ENCODE assay signal across 1 cellular context in genomic region chrX:129771266-129771995, GRCh38.
TF ChIP-seq lines count a peak whose summit lies in the region.

No MANE protein-coding gene starts in this region.

TF ChIP-seq in GM23338, 12 proteins besides CTCF, POLR2A, EP300 and RAD21 (continued from another document):
- TF ChIP-seq, protein P1, sequence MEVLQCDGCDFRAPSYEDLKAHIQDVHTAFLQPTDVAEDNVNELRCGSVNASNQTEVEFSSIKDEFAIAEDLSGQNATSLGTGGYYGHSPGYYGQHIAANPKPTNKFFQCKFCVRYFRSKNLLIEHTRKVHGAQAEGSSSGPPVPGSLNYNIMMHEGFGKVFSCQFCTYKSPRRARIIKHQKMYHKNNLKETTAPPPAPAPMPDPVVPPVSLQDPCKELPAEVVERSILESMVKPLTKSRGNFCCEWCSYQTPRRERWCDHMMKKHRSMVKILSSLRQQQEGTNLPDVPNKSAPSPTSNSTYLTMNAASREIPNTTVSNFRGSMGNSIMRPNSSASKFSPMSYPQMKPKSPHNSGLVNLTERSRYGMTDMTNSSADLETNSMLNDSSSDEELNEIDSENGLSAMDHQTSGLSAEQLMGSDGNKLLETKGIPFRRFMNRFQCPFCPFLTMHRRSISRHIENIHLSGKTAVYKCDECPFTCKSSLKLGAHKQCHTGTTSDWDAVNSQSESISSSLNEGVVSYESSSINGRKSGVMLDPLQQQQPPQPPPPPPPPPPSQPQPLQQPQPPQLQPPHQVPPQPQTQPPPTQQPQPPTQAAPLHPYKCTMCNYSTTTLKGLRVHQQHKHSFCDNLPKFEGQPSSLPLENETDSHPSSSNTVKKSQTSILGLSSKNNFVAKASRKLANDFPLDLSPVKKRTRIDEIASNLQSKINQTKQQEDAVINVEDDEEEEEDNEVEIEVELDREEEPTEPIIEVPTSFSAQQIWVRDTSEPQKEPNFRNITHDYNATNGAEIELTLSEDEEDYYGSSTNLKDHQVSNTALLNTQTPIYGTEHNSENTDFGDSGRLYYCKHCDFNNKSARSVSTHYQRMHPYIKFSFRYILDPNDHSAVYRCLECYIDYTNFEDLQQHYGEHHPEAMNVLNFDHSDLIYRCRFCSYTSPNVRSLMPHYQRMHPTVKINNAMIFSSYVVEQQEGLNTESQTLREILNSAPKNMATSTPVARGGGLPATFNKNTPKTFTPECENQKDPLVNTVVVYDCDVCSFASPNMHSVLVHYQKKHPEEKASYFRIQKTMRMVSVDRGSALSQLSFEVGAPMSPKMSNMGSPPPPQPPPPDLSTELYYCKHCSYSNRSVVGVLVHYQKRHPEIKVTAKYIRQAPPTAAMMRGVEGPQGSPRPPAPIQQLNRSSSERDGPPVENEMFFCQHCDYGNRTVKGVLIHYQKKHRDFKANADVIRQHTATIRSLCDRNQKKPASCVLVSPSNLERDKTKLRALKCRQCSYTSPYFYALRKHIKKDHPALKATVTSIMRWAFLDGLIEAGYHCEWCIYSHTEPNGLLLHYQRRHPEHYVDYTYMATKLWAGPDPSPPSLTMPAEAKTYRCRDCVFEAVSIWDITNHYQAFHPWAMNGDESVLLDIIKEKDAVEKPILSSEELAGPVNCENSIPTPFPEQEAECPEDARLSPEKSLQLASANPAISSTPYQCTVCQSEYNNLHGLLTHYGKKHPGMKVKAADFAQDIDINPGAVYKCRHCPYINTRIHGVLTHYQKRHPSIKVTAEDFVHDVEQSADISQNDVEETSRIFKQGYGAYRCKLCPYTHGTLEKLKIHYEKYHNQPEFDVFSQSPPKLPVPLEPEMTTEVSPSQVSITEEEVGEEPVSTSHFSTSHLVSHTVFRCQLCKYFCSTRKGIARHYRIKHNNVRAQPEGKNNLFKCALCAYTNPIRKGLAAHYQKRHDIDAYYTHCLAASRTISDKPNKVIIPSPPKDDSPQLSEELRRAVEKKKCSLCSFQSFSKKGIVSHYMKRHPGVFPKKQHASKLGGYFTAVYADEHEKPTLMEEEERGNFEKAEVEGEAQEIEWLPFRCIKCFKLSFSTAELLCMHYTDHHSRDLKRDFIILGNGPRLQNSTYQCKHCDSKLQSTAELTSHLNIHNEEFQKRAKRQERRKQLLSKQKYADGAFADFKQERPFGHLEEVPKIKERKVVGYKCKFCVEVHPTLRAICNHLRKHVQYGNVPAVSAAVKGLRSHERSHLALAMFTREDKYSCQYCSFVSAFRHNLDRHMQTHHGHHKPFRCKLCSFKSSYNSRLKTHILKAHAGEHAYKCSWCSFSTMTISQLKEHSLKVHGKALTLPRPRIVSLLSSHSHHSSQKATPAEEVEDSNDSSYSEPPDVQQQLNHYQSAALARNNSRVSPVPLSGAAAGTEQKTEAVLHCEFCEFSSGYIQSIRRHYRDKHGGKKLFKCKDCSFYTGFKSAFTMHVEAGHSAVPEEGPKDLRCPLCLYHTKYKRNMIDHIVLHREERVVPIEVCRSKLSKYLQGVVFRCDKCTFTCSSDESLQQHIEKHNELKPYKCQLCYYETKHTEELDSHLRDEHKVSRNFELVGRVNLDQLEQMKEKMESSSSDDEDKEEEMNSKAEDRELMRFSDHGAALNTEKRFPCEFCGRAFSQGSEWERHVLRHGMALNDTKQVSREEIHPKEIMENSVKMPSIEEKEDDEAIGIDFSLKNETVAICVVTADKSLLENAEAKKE (CRISPR knock-in tag; IDR thresholded peaks at IDR 0.05): no peak
- TF ChIP-seq ZNF114 (CRISPR knock-in tag; IDR thresholded peaks at IDR 0.05) (no peak), ZNF331 (CRISPR knock-in tag; IDR thresholded peaks at IDR 0.05; ENCODE audit: low read depth) (no peak), EZH2 (IDR thresholded peaks at IDR 0.05; ENCODE audit: low read depth, unreplicated experiment) (no peak), ETS1 (IDR thresholded peaks at IDR 0.05) (no peak), CREB1 (CRISPR knock-in tag; IDR thresholded peaks at IDR 0.05; ENCODE audit: low read depth) (no peak), STAT1 (IDR thresholded peaks at IDR 0.05; ENCODE audit: unreplicated experiment) (no peak), REST (IDR thresholded peaks at IDR 0.05; ENCODE audit: unreplicated experiment) (no peak), NANOG (IDR thresholded peaks at IDR 0.05; ENCODE audit: borderline replicate concordance) (no peak)
